ENCODE assay signal across 1 cellular context in genomic region chr12:4141344-4142270, GRCh38.
TF ChIP-seq lines count a peak whose summit lies in the region.

No MANE protein-coding gene starts in this region.

TF ChIP-seq in H1, 55 proteins besides CTCF, POLR2A, EP300 and RAD21:
- no peak for TF ChIP-seq HDAC2 (IDR thresholded peaks at IDR 0.05; ENCODE audit: borderline replicate concordance in 1 of 2, low read depth in 2 of 2, low read length in 2 of 2)
- TF ChIP-seq E2F6 (IDR thresholded peaks at IDR 0.05), result no peak
- TF ChIP-seq CHD7 (IDR thresholded peaks at IDR 0.05; ENCODE audit: insufficient replicate concordance, low read length), result no peak
- no peak for TF ChIP-seq SIN3A (conservative IDR thresholded peaks at IDR 0.05 in 1 of 2, IDR thresholded peaks at IDR 0.05 in 1 of 2; ENCODE audit: low read depth in 1 of 2, low read length in 2 of 2)
- no peak for TF ChIP-seq CTBP2 (IDR thresholded peaks at IDR 0.05; ENCODE audit: borderline replicate concordance, insufficient read depth, insufficient read length, low read length)
- TF ChIP-seq POU5F1 (IDR thresholded peaks at IDR 0.05; ENCODE audit: low read depth, low read length), result no peak
- no peak for TF ChIP-seq TEAD4 (IDR thresholded peaks at IDR 0.05; ENCODE audit: low read depth, low read length)
- no peak for TF ChIP-seq CHD1 (IDR thresholded peaks at IDR 0.05; ENCODE audit: low read depth, low read length)
- TF ChIP-seq SIX5 (IDR thresholded peaks at IDR 0.05; ENCODE audit: low read depth, low read length), result no peak
- TF ChIP-seq BCL11A (IDR thresholded peaks at IDR 0.05; ENCODE audit: low read depth in 2 of 2, low read length in 2 of 2), result no peak
- TF ChIP-seq HDAC6 (IDR thresholded peaks at IDR 0.05; ENCODE audit: low read depth, low read length), result no peak
